14 cellular contexts compared by ENCODE assay signal in the genomic region with DNA sequence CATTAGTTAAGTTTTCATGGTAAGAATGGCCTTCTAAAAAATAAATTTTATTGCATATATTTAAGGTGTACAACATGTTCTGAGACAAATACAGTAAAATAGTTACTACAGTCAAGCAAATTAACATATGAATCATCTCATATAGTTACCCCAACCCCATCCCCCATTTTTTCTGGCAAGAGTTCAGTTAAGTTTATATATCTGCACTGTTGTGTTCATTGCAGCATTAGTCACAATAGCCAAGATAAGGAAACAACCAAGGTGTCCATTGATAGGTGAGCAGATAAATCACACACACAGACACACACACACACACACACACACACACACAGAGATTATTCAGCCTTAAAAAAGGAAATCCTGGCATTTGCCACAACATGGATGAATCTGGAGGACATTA. TPM values are rescaled to one million over a fixed set of nuclear protein-coding genes. Genes with fewer than 3 reads are reported as not detected.
DNase-seq lines count a peak whose midpoint lies in the region; ATAC-seq, FAIRE-seq and TF ChIP-seq lines count a peak whose summit lies in the region.
"Had no signal": no experiment of that assay in that cellular context is flagged by ENCODE, and none has a peak within 500 bp of the region (broad histone marks: within the 10 kb centered on the region; RNA-seq: fewer than 3 reads in every experiment).

No MANE protein-coding gene starts in this region.

- no peak overlapping the region for H3K27ac ChIP-seq in HEK293 (ENCODE audit: extremely low read depth, low read depth, low read length)
- H3K27ac ChIP-seq in breast epithelium: no peak overlapping the region
- H3K27ac ChIP-seq in aorta (ENCODE audit: low read depth in 1 of 2, low read length in 2 of 2): no peak overlapping the region
- no peak overlapping the region for H3K27ac ChIP-seq in stomach
- H3K27ac ChIP-seq: A549, C4-2B had no signal

- ATAC-seq in aorta (ENCODE audit: low FRiP score): no peak
- ATAC-seq: A549; CD8-positive, alpha-beta T cell had no signal

- H3K9me3 ChIP-seq in HEK293 (ENCODE audit: control insufficient read depth, insufficient read depth, low read depth, low read length) (no peaks in the 10 kb centered on the region), breast epithelium (no peaks in the 10 kb centered on the region), aorta (ENCODE audit: control insufficient read depth, low read length) (no peaks in the 10 kb centered on the region), stomach (no peaks in the 10 kb centered on the region)
- H3K9me3 ChIP-seq: A549, BE2C had no signal

- H3K36me3 ChIP-seq in HEK293 (ENCODE audit: control insufficient read depth in 2 of 2, insufficient read depth in 1 of 2, low read length in 2 of 2) (no peaks in the 10 kb centered on the region), breast epithelium (no peaks in the 10 kb centered on the region), aorta (ENCODE audit: control insufficient read depth in 1 of 2, insufficient read depth in 2 of 2, low read length in 1 of 2) (no peaks in the 10 kb centered on the region), stomach (no peaks in the 10 kb centered on the region)
- H3K36me3 ChIP-seq: BE2C had no signal

- H3K4me1 ChIP-seq in HEK293 (ENCODE audit: control insufficient read depth, insufficient read depth, low read length) (no peaks in the 10 kb centered on the region), breast epithelium (no peaks in the 10 kb centered on the region), aorta (ENCODE audit: control insufficient read depth in 1 of 2, insufficient read depth in 2 of 2, low read length in 2 of 2) (no peaks in the 10 kb centered on the region), stomach (no peaks in the 10 kb centered on the region)
- H3K4me1 ChIP-seq: A549 had no signal

- POLR2A ChIA-PET in HEK293 (lab: Yijun Ruan, JAX): no interaction called here

- CTCF ChIA-PET in HEK293 (lab: Yijun Ruan, JAX): no interaction called here

- H3K27me3 ChIP-seq in breast epithelium (no peaks in the 10 kb centered on the region), aorta (ENCODE audit: control insufficient read depth in 1 of 2, insufficient read depth in 2 of 2, low read length in 1 of 2) (no peaks in the 10 kb centered on the region), stomach (no peaks in the 10 kb centered on the region)
- H3K27me3 ChIP-seq: BE2C had no signal

- intact Hi-C loops in breast epithelium (cut with DNase I; ENCODE audit: low total_unique reads): loop anchor here (10.0 kb wide), 1 partner anchor 162 kb away; no protein-coding TSS in a partner anchor
- intact Hi-C loops in aorta (cut with DNase I): no loop called here
- intact Hi-C loops in stomach (cut with DNase I; ENCODE audit: low total_unique reads): no loop called here

- H3K4me3 ChIP-seq in HEK293 (ENCODE audit: low read depth, low read length): no peak overlapping the region
- no peak overlapping the region for H3K4me3 ChIP-seq in epithelial cell of esophagus (ENCODE audit: low read length)
- no peak overlapping the region for H3K4me3 ChIP-seq in breast epithelium
- no peak overlapping the region for H3K4me3 ChIP-seq in aorta (ENCODE audit: low read length in 2 of 2)
- H3K4me3 ChIP-seq in stomach: no peak overlapping the region
- H3K4me3 ChIP-seq: A549 had no signal

- TF ChIP-seq CTCF in HEK293 (tag by site-specific recombination; IDR thresholded peaks at IDR 0.05): no peak
- no peak for TF ChIP-seq CTCF in epithelial cell of esophagus (IDR thresholded peaks at IDR 0.05; ENCODE audit: insufficient read depth, low read depth, low read length, missing control alignments)
- no peak for TF ChIP-seq CTCF in breast epithelium (IDR thresholded peaks at IDR 0.05)
- TF ChIP-seq CTCF in stomach (IDR thresholded peaks at IDR 0.05): no peak

- peak; percentile 46 for FAIRE-seq in urothelium cell line (lab: Jason Lieb, UNC)
- FAIRE-seq: A549 had no signal

- TF ChIP-seq EP300 in stomach (IDR thresholded peaks at IDR 0.05): no peak

- no peak for TF ChIP-seq POLR2A in breast epithelium (IDR thresholded peaks at IDR 0.05)
- TF ChIP-seq POLR2A in stomach (IDR thresholded peaks at IDR 0.05): no peak

- peak; percentile 29 for DNase-seq in NCI-H69 (lab: John Stamatoyannopoulos, UW)
- DNase-seq in epithelial cell of esophagus (ENCODE audit: low read depth): peak; percentile 12
- no peak for DNase-seq in urothelium cell line (ENCODE audit: low spot score)
- DNase-seq in breast epithelium (ENCODE audit: low spot score in 2 of 2): no peak
- no peak for DNase-seq in aorta
- no peak for DNase-seq in stomach
- DNase-seq: BE2C; CD8-positive, alpha-beta T cell; COR-L47; GOT3; H9 had no signal

TF ChIP-seq in HEK293, 187 proteins besides CTCF, POLR2A, EP300 and RAD21:
- TF ChIP-seq, protein P1, sequence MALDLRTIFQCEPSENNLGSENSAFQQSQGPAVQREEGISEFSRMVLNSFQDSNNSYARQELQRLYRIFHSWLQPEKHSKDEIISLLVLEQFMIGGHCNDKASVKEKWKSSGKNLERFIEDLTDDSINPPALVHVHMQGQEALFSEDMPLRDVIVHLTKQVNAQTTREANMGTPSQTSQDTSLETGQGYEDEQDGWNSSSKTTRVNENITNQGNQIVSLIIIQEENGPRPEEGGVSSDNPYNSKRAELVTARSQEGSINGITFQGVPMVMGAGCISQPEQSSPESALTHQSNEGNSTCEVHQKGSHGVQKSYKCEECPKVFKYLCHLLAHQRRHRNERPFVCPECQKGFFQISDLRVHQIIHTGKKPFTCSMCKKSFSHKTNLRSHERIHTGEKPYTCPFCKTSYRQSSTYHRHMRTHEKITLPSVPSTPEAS (tag by site-specific recombination; IDR thresholded peaks at IDR 0.05): 0 out of 2 replicates have a peak, but pooled peaks have one; percentile 32
- TF ChIP-seq ZNF341 (tag by site-specific recombination; IDR thresholded peaks at IDR 0.05; ENCODE audit: low read depth): no peak
TF ChIP-seq in HEK293: peak in this region for 1.

RNA-seq across cellular contexts. Expression of a gene that starts 37.2 kb away (rescaled TPM):
- 10 to 100 TPM; 31.0 to 63.7 (median 47.2) TPM for total RNA-seq in breast epithelium
- 10 to 100 TPM; 48.7 to 60.4 TPM for total RNA-seq in aorta
- 10 to 100 TPM in 1 of 2 donors, 1 to 10 TPM in 1; 8.6 to 12.5 TPM for polyA plus RNA-seq in aorta
- total RNA-seq in stomach: 10 to 100 TPM in 4 of 5 donors, 1 to 10 TPM in 1; 7.0 to 47.2 (median 40.3) TPM
- polyA plus RNA-seq in stomach: 1 to 10 TPM; 2.5 to 8.7 (median 6.3) TPM

RNA-seq across cellular contexts. Expression of a gene that starts 45.7 kb away (rescaled TPM):
- total RNA-seq in breast epithelium (10 to 100 TPM in 1 of 3 donors, 1 to 10 TPM in 2; 6.2 to 14.4 (median 7.2) TPM), aorta (10 to 100 TPM in 1 of 2 donors, 1 to 10 TPM in 1; 7.6 to 17.6 TPM), stomach (10 to 100 TPM; 12.3 to 31.0 (median 19.8) TPM)
- polyA plus RNA-seq in aorta (1 to 10 TPM in 1 of 2 donors, under 1 TPM in 1; 0.69 to 3.5 TPM), stomach (1 to 10 TPM in 2 of 3 donors, under 1 TPM in 1; 0.93 to 4.9 (median 3.0) TPM)

Comparison
In these comparisons a context has a peak if more than half of its experiments do, and no peak if none do; other contexts are left out.
1. DNase-seq: peak in NCI-H69 (single experiment) and epithelial cell of esophagus (single experiment); none in urothelium cell line (single experiment), breast epithelium (0 of 2), aorta (0 of 2) and stomach (single experiment).